Comparison of ENCODE assay signal across 26 cellular contexts in genomic region chr22:36769541-36769940, GRCh38. TPM values are rescaled to one million over a fixed set of nuclear protein-coding genes. Genes with fewer than 3 reads are reported as not detected.
DNase-seq lines count a peak whose midpoint lies in the region; ATAC-seq and TF ChIP-seq lines count a peak whose summit lies in the region.
"Had no signal": no experiment of that assay in that cellular context is flagged by ENCODE, and none has a peak within 500 bp of the region (broad histone marks: within the 10 kb centered on the region; RNA-seq: fewer than 3 reads in every experiment).

No MANE protein-coding gene starts in this region.

- no peaks in the 10 kb centered on the region for H3K9me3 Mint-ChIP-seq in natural killer cell treated with Interleukin-12 subunit alpha and Interleukin-12 subunit beta and Interleukin-15 and Interleukin-18, amount 100 ng/mL, for 72 hours
- H3K9me3 Mint-ChIP-seq in natural killer cell = no peaks in the 10 kb centered on the region
- H3K9me3 Mint-ChIP-seq: CD4-positive, alpha-beta memory T cell; IgD-negative memory B cell had no signal

- POLR2A ChIA-PET in RWPE1 (lab: Yijun Ruan, JAX; ENCODE audit: low non-redundant PET) = no interaction called here
- POLR2A ChIA-PET in GM10248 (lab: Yijun Ruan, JAX) = no interaction called here

- H3K27ac ChIP-seq in sigmoid colon = no peak overlapping the region
- H3K27ac ChIP-seq in RWPE1 = no peak overlapping the region
- H3K27ac ChIP-seq: HL-60, KMS-11, SJCRH30 had no signal

- CTCF ChIA-PET in RWPE1 (lab: Yijun Ruan, JAX) (no interaction called here), GM10248 (lab: Yijun Ruan, JAX) (interaction anchor here (0.8 to 21.5 kb wide), 3 partner anchors 11 to 86 kb away, joined by 3 to 164 read pairs (median 3); no protein-coding TSS in a partner anchor)

- peak; percentile 48 for DNase-seq in natural killer cell treated with Interleukin-12 subunit alpha and Interleukin-12 subunit beta and Interleukin-15 and Interleukin-18, amount 100 ng/mL, for 72 hours (ENCODE audit: low spot score)
- DNase-seq in natural killer cell (no peak), islet precursor cell (peak; percentile 23), sigmoid colon (peak; percentile 25), RWPE1 (ENCODE audit: low spot score) (no peak), GM10248 (ENCODE audit: extremely low spot score) (no peak)
- DNase-seq: C1 segment of cervical spinal cord; CD4-positive, alpha-beta memory T cell; COR-L47; DMS53; NCI-H1092; NCI-H1436; NCI-H187 treated with DMSO at 0.1 percent for 48 hours; NCI-H446; NCI-H524 treated with DMSO at 0.1 percent for 48 hours; NCI-H774; SJCRH30 had no signal

- no peaks in the 10 kb centered on the region for H3K27me3 ChIP-seq in sigmoid colon

- H3K4me1 ChIP-seq in sigmoid colon = peaks cover 0 to 12% (median 0%) of the 10 kb centered on the region in 4 donors
- H3K4me1 ChIP-seq: SJCRH30 had no signal

- TF ChIP-seq CTCF in natural killer cell (IDR thresholded peaks at IDR 0.05) (no peak), sigmoid colon (IDR thresholded peaks at IDR 0.05) (no peak), RWPE1 (conservative IDR thresholded peaks at IDR 0.05; ENCODE audit: low read depth) (no peak), GM10248 (IDR thresholded peaks at IDR 0.05; ENCODE audit: control extremely low read depth, extremely low read depth, low read depth, missing control alignments) (no peak)

- ATAC-seq in natural killer cell treated with Interleukin-12 subunit alpha and Interleukin-12 subunit beta and Interleukin-15 and Interleukin-18, amount 100 ng/mL, for 72 hours = no peak
- ATAC-seq in natural killer cell = no peak
- ATAC-seq in GM19397 (IDR thresholded peaks at IDR 0.05; ENCODE audit: unreplicated experiment) = no peak
- ATAC-seq: Right ventricle myocardium inferior, SK-N-SH treated with all-trans-retinoic acid at 6 μM for 48 hours had no signal

- H3K4me1 Mint-ChIP-seq in natural killer cell treated with Interleukin-12 subunit alpha and Interleukin-12 subunit beta and Interleukin-15 and Interleukin-18, amount 100 ng/mL, for 72 hours (ENCODE audit: low read depth in 2 of 2) = peaks cover 7 to 15% of the 10 kb centered on the region in 2 donors
- H3K4me1 Mint-ChIP-seq in natural killer cell = peaks cover 5 to 6% of the 10 kb centered on the region in 2 donors

- H3K4me3 ChIP-seq in sigmoid colon = no peak overlapping the region
- H3K4me3 ChIP-seq: SJCRH30 had no signal

- peaks cover 0 to 16% (median 0%) of the 10 kb centered on the region in 4 donors for H3K36me3 ChIP-seq in sigmoid colon
- H3K36me3 ChIP-seq: SJCRH30 had no signal

- intact Hi-C loops in natural killer cell (cut with micrococcal nuclease) (no loop called here), sigmoid colon (cut with DNase I) (no loop called here)

- H3K9me3 ChIP-seq in sigmoid colon = no peaks in the 10 kb centered on the region
- H3K9me3 ChIP-seq: SJCRH30 had no signal

- no peak overlapping the region for H3K4me3 Mint-ChIP-seq in natural killer cell treated with Interleukin-12 subunit alpha and Interleukin-12 subunit beta and Interleukin-15 and Interleukin-18, amount 100 ng/mL, for 72 hours
- H3K4me3 Mint-ChIP-seq in natural killer cell = no peak overlapping the region
- H3K4me3 Mint-ChIP-seq: CD4-positive, alpha-beta memory T cell had no signal

- TF ChIP-seq EP300 in sigmoid colon (IDR thresholded peaks at IDR 0.05) = no peak

- no peaks in the 10 kb centered on the region for H3K36me3 Mint-ChIP-seq in natural killer cell treated with Interleukin-12 subunit alpha and Interleukin-12 subunit beta and Interleukin-15 and Interleukin-18, amount 100 ng/mL, for 72 hours
- no peaks in the 10 kb centered on the region for H3K36me3 Mint-ChIP-seq in natural killer cell

- no peak for TF ChIP-seq POLR2A in sigmoid colon (IDR thresholded peaks at IDR 0.05)

- 87 to 94% methylated on average over 7 of the region's 7 CpGs for WGBS in sigmoid colon, 2 donors

- no peaks in the 10 kb centered on the region for H3K27me3 Mint-ChIP-seq in natural killer cell treated with Interleukin-12 subunit alpha and Interleukin-12 subunit beta and Interleukin-15 and Interleukin-18, amount 100 ng/mL, for 72 hours
- no peaks in the 10 kb centered on the region for H3K27me3 Mint-ChIP-seq in natural killer cell (ENCODE audit: low read depth in 2 of 2)
- H3K27me3 Mint-ChIP-seq: CD4-positive, alpha-beta memory T cell; IgD-negative memory B cell had no signal

- peak overlapping the region in 1 of 2 donors; percentile 39 for H3K27ac Mint-ChIP-seq in natural killer cell treated with Interleukin-12 subunit alpha and Interleukin-12 subunit beta and Interleukin-15 and Interleukin-18, amount 100 ng/mL, for 72 hours
- no peak overlapping the region for H3K27ac Mint-ChIP-seq in natural killer cell

RNA-seq across cellular contexts. Expression of gene IFT27, which starts 6.4 kb away (rescaled TPM):
- total RNA-seq in natural killer cell treated with Interleukin-12 subunit alpha and Interleukin-12 subunit beta and Interleukin-15 and Interleukin-18, amount 100 ng/mL, for 72 hours = 10 to 100 TPM; 23.3 to 37.8 TPM
- total RNA-seq in natural killer cell (10 to 100 TPM; 16.5 to 30.1 (median 27.1) TPM), sigmoid colon (10 to 100 TPM; 15.9 to 27.7 (median 25.1) TPM)
- polyA plus RNA-seq in sigmoid colon = 10 to 100 TPM; 15.0 to 27.9 (median 17.8) TPM

RNA-seq across cellular contexts. Expression of gene PVALB, which starts 47.3 kb away (rescaled TPM):
- not detected for total RNA-seq in natural killer cell treated with Interleukin-12 subunit alpha and Interleukin-12 subunit beta and Interleukin-15 and Interleukin-18, amount 100 ng/mL, for 72 hours
- total RNA-seq in natural killer cell (under 1 TPM in 1 of 3 donors, not detected in 2; 0.99 TPM), sigmoid colon (not detected)
- not detected for polyA plus RNA-seq in sigmoid colon
- total RNA-seq: A172; CD4-positive, alpha-beta memory T cell; Daoy; G401; Right ventricle myocardium inferior had no signal
- polyA plus RNA-seq: CD4-positive, alpha-beta memory T cell; IgD-negative memory B cell had no signal

Comparison
In these comparisons a context has a peak if more than half of its experiments do, and no peak if none do; other contexts are left out.
1. DNase-seq: peak in natural killer cell treated with Interleukin-12 subunit alpha and Interleukin-12 subunit beta and Interleukin-15 and Interleukin-18, amount 100 ng/mL, for 72 hours (single experiment), islet precursor cell (single experiment) and sigmoid colon (single experiment); none in natural killer cell (single experiment), RWPE1 (single experiment) and GM10248 (single experiment).